ENCODE assay signal across 8 cellular contexts in genomic region chr3:134794950-134795775, GRCh38. TPM values are rescaled to one million over a fixed set of nuclear protein-coding genes. Genes with fewer than 3 reads are reported as not detected.
DNase-seq lines count a peak whose midpoint lies in the region; TF ChIP-seq lines count a peak whose summit lies in the region.

EPHB1 (plus strand) TSS chr3:134795260.

- peak within 1 kb of the TSS; percentile 46; the same call in 1 of the 2 replicates for H2AFZ ChIP-seq in Karpas-422 (ENCODE audit: low read length)

- H3K27ac ChIP-seq in Karpas-422 (ENCODE audit: low read length), result no peak within 1 kb of the TSS

- peak within 1 kb of the TSS; percentile 63 for H3K4me3 ChIP-seq in Karpas-422 (ENCODE audit: low read length)

- no peaks in the 10 kb centered on the region for H3K79me2 ChIP-seq in Karpas-422 (ENCODE audit: low read length)

- peaks cover 9% of the 10 kb centered on the region for H3K4me1 Mint-ChIP-seq in activated naive CD4-positive, alpha-beta T cell treated with anti-CD3 and anti-CD28 coated beads for 36 hours (ENCODE audit: low read depth)
- H3K4me1 Mint-ChIP-seq in type B pancreatic cell (ENCODE audit: unreplicated experiment), result peaks cover 3% of the 10 kb centered on the region

- peak; percentile 92 for DNase-seq in GM04504 (ENCODE audit: low read depth)
- DNase-seq in H4 (ENCODE audit: low spot score), result peak; percentile 96
- DNase-seq in Karpas-422, result peak; percentile 95
- peak; percentile 95 for DNase-seq in RPMI7951 (ENCODE audit: low read depth)
- peak; percentile 76 for DNase-seq in activated naive CD4-positive, alpha-beta T cell treated with anti-CD3 and anti-CD28 coated beads for 36 hours
- DNase-seq in globus pallidus (ENCODE audit: low spot score), result peak; percentile 68
- DNase-seq in non-pigmented ciliary epithelial cell (ENCODE audit: low read depth), result peak; percentile 75
- peak; percentile 90 for DNase-seq in type B pancreatic cell (ENCODE audit: extremely low spot score, unreplicated experiment)

- no peaks in the 10 kb centered on the region for H3K9me3 Mint-ChIP-seq in activated naive CD4-positive, alpha-beta T cell treated with anti-CD3 and anti-CD28 coated beads for 36 hours
- no peaks in the 10 kb centered on the region for H3K9me3 Mint-ChIP-seq in type B pancreatic cell

- H3K36me3 ChIP-seq in Karpas-422 (ENCODE audit: insufficient read depth, low read length), result no peaks in the 10 kb centered on the region

- no peaks in the 10 kb centered on the region for H3K9me2 ChIP-seq in Karpas-422 (replicated peaks; ENCODE audit: insufficient read depth, low read length)

- H3K4me1 ChIP-seq in Karpas-422 (ENCODE audit: low read length), result peaks cover 6% of the 10 kb centered on the region

- peak within 1 kb of the TSS; percentile 60 for H3K9ac ChIP-seq in Karpas-422 (ENCODE audit: low read length)

- CTCF ChIA-PET in activated naive CD4-positive, alpha-beta T cell treated with anti-CD3 and anti-CD28 coated beads for 36 hours (lab: Charles Lee), result interaction anchor here (0.5 to 2.1 kb wide), 12 partner anchors 16 to 947 kb away, joined by 3 to 7 read pairs (median 3); no protein-coding TSS in a partner anchor

- no peaks in the 10 kb centered on the region for H3K36me3 Mint-ChIP-seq in activated naive CD4-positive, alpha-beta T cell treated with anti-CD3 and anti-CD28 coated beads for 36 hours (ENCODE audit: low read depth)
- no peaks in the 10 kb centered on the region for H3K36me3 Mint-ChIP-seq in type B pancreatic cell

- H3K4me3 Mint-ChIP-seq in activated naive CD4-positive, alpha-beta T cell treated with anti-CD3 and anti-CD28 coated beads for 36 hours, result peak within 1 kb of the TSS; percentile 67
- H3K4me3 Mint-ChIP-seq in type B pancreatic cell, result peak within 1 kb of the TSS; percentile 99

- no peaks in the 10 kb centered on the region for H4K20me1 ChIP-seq in Karpas-422 (ENCODE audit: insufficient read depth, low read depth, low read length)

- no peak within 1 kb of the TSS for H3K27ac Mint-ChIP-seq in activated naive CD4-positive, alpha-beta T cell treated with anti-CD3 and anti-CD28 coated beads for 36 hours
- peak within 1 kb of the TSS; percentile 92 for H3K27ac Mint-ChIP-seq in type B pancreatic cell

- no peaks in the 10 kb centered on the region for H3K27me3 ChIP-seq in Karpas-422 (ENCODE audit: low read length)

- peak within 1 kb of the TSS; percentile 73 for H3K4me2 ChIP-seq in Karpas-422 (ENCODE audit: low read depth, low read length, poor library complexity, severe bottlenecking)

- TF ChIP-seq CTCF in type B pancreatic cell (conservative IDR thresholded peaks at IDR 0.05), result peak; percentile 96

- peaks cover 47% of the 10 kb centered on the region for H3K27me3 Mint-ChIP-seq in activated naive CD4-positive, alpha-beta T cell treated with anti-CD3 and anti-CD28 coated beads for 36 hours (ENCODE audit: low read depth)
- peaks cover 88% of the 10 kb centered on the region for H3K27me3 Mint-ChIP-seq in type B pancreatic cell

- intact Hi-C loops in activated naive CD4-positive, alpha-beta T cell treated with anti-CD3 and anti-CD28 coated beads for 36 hours (cut with micrococcal nuclease), result loop anchor here (1.0 to 2.0 kb wide), 5 partner anchors 43 to 1247 kb away; no protein-coding TSS in a partner anchor

- no peaks in the 10 kb centered on the region for H3K9me3 ChIP-seq in Karpas-422 (ENCODE audit: low read length)

RNA-seq across cellular contexts. Expression of gene EPHB1, which starts in this region (rescaled TPM):
- 0.29 and 1.2 TPM in 2 replicates for total RNA-seq in H4 (2014; rRNA removed; shearing (Covaris generic))
- total RNA-seq in Karpas-422 (2014; rRNA removed; shearing (Covaris generic); ENCODE audit: low replicate concordance), result 24.1 and 24.3 TPM in 2 replicates
- total RNA-seq in RPMI7951 (2014; rRNA removed; shearing (Covaris generic)), result 1.6 and 2.6 TPM in 2 replicates
- under 1 TPM in 1 of 2 experiments, not detected in 1; 0.32 TPM for total RNA-seq in activated naive CD4-positive, alpha-beta T cell treated with anti-CD3 and anti-CD28 coated beads for 36 hours
- 1.8 and 9.1 TPM in 2 replicates for total RNA-seq in type B pancreatic cell (ENCODE audit: low replicate concordance)

Comparison
In these comparisons a context has a peak if more than half of its experiments do, and no peak if none do; other contexts are left out.
1. Peak in DNase-seq in activated naive CD4-positive, alpha-beta T cell treated with anti-CD3 and anti-CD28 coated beads for 36 hours; RNA of the gene not detected or under 1 TPM.